13 cellular contexts compared by ENCODE assay signal in the genomic region with DNA sequence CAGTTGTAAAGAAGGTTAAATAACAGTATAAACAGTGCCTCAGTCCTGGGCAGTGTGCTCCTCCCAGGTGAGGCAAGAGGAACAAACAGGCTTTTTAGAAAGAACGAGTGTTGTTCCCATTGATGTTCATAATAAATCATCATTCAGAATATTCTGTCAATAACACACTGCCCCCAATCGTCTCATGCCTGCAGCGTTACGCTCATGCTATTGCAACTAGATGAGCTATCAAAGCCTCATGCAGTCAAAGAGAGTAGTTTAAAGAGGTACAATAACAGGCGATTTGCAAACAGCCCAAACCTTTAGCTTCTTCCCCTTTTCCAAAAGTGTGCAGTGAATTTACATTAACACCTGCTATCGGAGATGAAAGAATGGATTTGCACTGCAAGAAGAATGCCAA.
DNase-seq lines count a peak whose midpoint lies in the region; ATAC-seq and TF ChIP-seq lines count a peak whose summit lies in the region.
"Had no signal": no experiment of that assay in that cellular context is flagged by ENCODE, and none has a peak within 500 bp of the region (broad histone marks: within the 10 kb centered on the region; RNA-seq: fewer than 3 reads in every experiment).

No MANE protein-coding gene starts in this region.

- no peak for ATAC-seq in GM19397 (IDR thresholded peaks at IDR 0.05; ENCODE audit: unreplicated experiment)
- ATAC-seq: HepG2 had no signal

- peak; percentile 5 for DNase-seq in NCI-H146 (lab: John Stamatoyannopoulos, UW)
- no peak for DNase-seq in NCI-H146 treated with DMSO at 0.1 percent for 48 hours (lab: John Stamatoyannopoulos, UW; ENCODE audit: unreplicated experiment)
- DNase-seq in NCI-H748 treated with DMSO at 0.1 percent for 48 hours (lab: John Stamatoyannopoulos, UW), result peak; percentile 55
- DNase-seq in head of caudate nucleus, result peak in 26 of 42 donors; percentile 1 to 53 (median 26)
- no peak for DNase-seq in activated effector memory CD4-positive, alpha-beta T cell treated with Interleukin-2 at 50 U/mL for 16 hours
- DNase-seq in HFFc6, result no peak
- no peak for DNase-seq in central memory CD4-positive, alpha-beta T cell
- DNase-seq: Caco-2; CD8-positive, alpha-beta memory T cell; DND-41; GDM1 had no signal

- H3K9me3 Mint-ChIP-seq in HFFc6, result peaks cover 28% of the 10 kb centered on the region

- no peaks in the 10 kb centered on the region for H3K4me1 Mint-ChIP-seq in HFFc6 (ENCODE audit: low read depth)
- H3K4me1 Mint-ChIP-seq: CD8-positive, alpha-beta memory T cell had no signal

- no peak overlapping the region for H3K4me3 Mint-ChIP-seq in HFFc6
- H3K4me3 Mint-ChIP-seq: CD8-positive, alpha-beta memory T cell had no signal

- H3K27me3 Mint-ChIP-seq in HFFc6 (ENCODE audit: insufficient read depth), result no peaks in the 10 kb centered on the region
- H3K27me3 Mint-ChIP-seq: CD8-positive, alpha-beta memory T cell had no signal

- H3K27ac Mint-ChIP-seq in HFFc6, result no peak overlapping the region
- H3K27ac Mint-ChIP-seq: CD8-positive, alpha-beta memory T cell had no signal

- no peaks in the 10 kb centered on the region for H3K36me3 Mint-ChIP-seq in HFFc6 (ENCODE audit: low read depth)
- H3K36me3 Mint-ChIP-seq: CD8-positive, alpha-beta memory T cell had no signal

- intact Hi-C loops in head of caudate nucleus (cut with DNase I), result no loop called here

- no peak for TF ChIP-seq CTCF in HFFc6 (IDR thresholded peaks at IDR 0.05)

Comparison
In these comparisons a context has a peak if more than half of its experiments do, and no peak if none do; other contexts are left out.
1. DNase-seq: peak in NCI-H146 (single experiment), NCI-H748 treated with DMSO at 0.1 percent for 48 hours (single experiment) and head of caudate nucleus (26 of 42); none in NCI-H146 treated with DMSO at 0.1 percent for 48 hours (single experiment), activated effector memory CD4-positive, alpha-beta T cell treated with Interleukin-2 at 50 U/mL for 16 hours (single experiment), HFFc6 (single experiment) and central memory CD4-positive, alpha-beta T cell (single experiment).